Comparison of ENCODE assay signal across 19 cellular contexts in genomic region chr1:24293392-24294227, GRCh38. TPM values are rescaled to one million over a fixed set of nuclear protein-coding genes. Genes with fewer than 3 reads are reported as not detected.
DNase-seq lines count a peak whose midpoint lies in the region; ATAC-seq, FAIRE-seq and TF ChIP-seq lines count a peak whose summit lies in the region.
"Had no signal": no experiment of that assay in that cellular context is flagged by ENCODE, and none has a peak within 500 bp of the region (broad histone marks: within the 10 kb centered on the region; RNA-seq: fewer than 3 reads in every experiment).

No MANE protein-coding gene starts in this region.

- WGBS in tibial nerve, 2 donors = 89% methylated on average over 16 of the region's 16 CpGs

- H3K27ac ChIP-seq in muscle layer of duodenum (ENCODE audit: low read length) (peak overlapping the region; percentile 4), tibial nerve (peak overlapping the region in 3 of 4 donors; percentile 68 to 86 (median 76))

- ATAC-seq in GM18870 (IDR thresholded peaks at IDR 0.05; ENCODE audit: unreplicated experiment) = no peak
- ATAC-seq in left lobe of liver = no peak

- TF ChIP-seq EP300 in tibial nerve (IDR thresholded peaks at IDR 0.05) = no peak

- H3K36me3 ChIP-seq in bronchial epithelial cell (ENCODE audit: control insufficient read depth, insufficient read depth, low read length) (no peaks in the 10 kb centered on the region), muscle layer of duodenum (ENCODE audit: control insufficient read depth in 1 of 2, insufficient read depth in 2 of 2, low read length in 2 of 2) (no peaks in the 10 kb centered on the region), tibial nerve (no peaks in the 10 kb centered on the region)

- peak; percentile 72 for DNase-seq in NCI-H2171 (lab: John Stamatoyannopoulos, UW)
- DNase-seq in bronchial epithelial cell (ENCODE audit: low read depth) = peak; percentile 71
- DNase-seq in tibial nerve (ENCODE audit: low spot score in 2 of 2) = no peak
- no peak for DNase-seq in inferior parietal cortex (ENCODE audit: extremely low spot score)
- DNase-seq in NCI-H226 = no peak
- no peak for DNase-seq in left lobe of liver (ENCODE audit: low spot score)
- DNase-seq: activated CD4-positive, alpha-beta T cell treated with anti-CD3 and anti-CD28 coated beads for 48 hours; amygdala; CD4-positive, CD25-positive, alpha-beta regulatory T cell; cortex of kidney; immature natural killer cell; NCI-H1092 treated with DMSO at 0.1 percent for 48 hours; Right ventricle myocardium superior; stimulated activated CD4-positive, alpha-beta T cell treated with anti-CD3 and anti-CD28 coated beads, Interleukin-2, amount 100 ng/mL, for 24 hours; T-helper 9 cell had no signal

- H3K4me1 ChIP-seq in muscle layer of duodenum (ENCODE audit: control insufficient read depth in 1 of 2, insufficient read depth in 2 of 2, low read length in 2 of 2) = peaks cover 8 to 9% of the 10 kb centered on the region in 2 donors
- H3K4me1 ChIP-seq in tibial nerve = peaks cover 0 to 40% (median 3%) of the 10 kb centered on the region in 4 donors

- no peak for TF ChIP-seq POLR2A in tibial nerve (IDR thresholded peaks at IDR 0.05)

- H3K9me3 ChIP-seq in muscle layer of duodenum (ENCODE audit: control insufficient read depth in 1 of 2, low read length in 2 of 2) (no peaks in the 10 kb centered on the region), tibial nerve (no peaks in the 10 kb centered on the region)

- H3K4me3 ChIP-seq in bronchial epithelial cell (ENCODE audit: low read depth, low read length) = no peak overlapping the region
- H3K4me3 ChIP-seq in muscle layer of duodenum (ENCODE audit: low read depth in 1 of 2, low read length in 2 of 2) = no peak overlapping the region
- no peak overlapping the region for H3K4me3 ChIP-seq in tibial nerve

- FAIRE-seq in bronchial epithelial cell (lab: Jason Lieb, UNC) = peak; percentile 64
- FAIRE-seq: GM12891 had no signal

- TF ChIP-seq CTCF in bronchial epithelial cell (IDR thresholded peaks at IDR 0.05; ENCODE audit: insufficient read depth, low read length, severe bottlenecking) = no peak
- TF ChIP-seq CTCF in tibial nerve (IDR thresholded peaks at IDR 0.05) = no peak

- H3K27me3 ChIP-seq in bronchial epithelial cell (ENCODE audit: control insufficient read depth, insufficient read depth, low read length) = no peaks in the 10 kb centered on the region
- no peaks in the 10 kb centered on the region for H3K27me3 ChIP-seq in muscle layer of duodenum (ENCODE audit: low read depth, low read length)
- H3K27me3 ChIP-seq in tibial nerve = no peaks in the 10 kb centered on the region

RNA-seq across cellular contexts. Expression of gene GRHL3, which starts 25.5 kb away (rescaled TPM):
- total RNA-seq in bronchial epithelial cell (20.5 and 49.8 TPM in 2 replicates), tibial nerve (not detected), left lobe of liver (0.40 TPM)
- total RNA-seq: CD4-positive, CD25-positive, alpha-beta regulatory T cell; mononuclear cell; Right ventricle myocardium superior had no signal

Comparison
In these comparisons a context has a peak if more than half of its experiments do, and no peak if none do; other contexts are left out.
1. DNase-seq: peak in NCI-H2171 (single experiment) and bronchial epithelial cell (single experiment); none in tibial nerve (0 of 2), inferior parietal cortex (single experiment), NCI-H226 (single experiment) and left lobe of liver (single experiment).
2. RNA of gene GRHL3, which starts 25.5 kb away (total RNA-seq): 20.5 to 49.8 TPM in bronchial epithelial cell; 0.40 TPM in left lobe of liver (single experiment) and not detected in tibial nerve; every median in the first group is over 10 times any median in the second.